In genomic region chr13:95027638-95028037, GRCh38 we compare ENCODE assay signal across 33 cellular contexts.
A peak's percentile ranks its signal among the peaks of the same experiment; 100 is the strongest.
DNase-seq lines count a peak whose midpoint lies in the region; ATAC-seq, FAIRE-seq and TF ChIP-seq lines count a peak whose summit lies in the region.
"Had no signal": no experiment of that assay in that cellular context is flagged by ENCODE, and none has a peak within 500 bp of the region (broad histone marks: within the 10 kb centered on the region; RNA-seq: fewer than 3 reads in every experiment).

No MANE protein-coding gene starts in this region.

- no peak overlapping the region for H3K4me2 ChIP-seq in K562 (ENCODE audit: insufficient read depth, low read length)
- H3K4me2 ChIP-seq: A549; BLaER1; BLaER1 treated with 17β-estradiol and CSF1 and Interleukin-3, amounts not matched to agents 10 nM and 100 nM had no signal

- H3K4me1 Mint-ChIP-seq in progenitor cell of endocrine pancreas (ENCODE audit: low read depth), result peaks cover 15% of the 10 kb centered on the region
- H3K4me1 Mint-ChIP-seq in CD8-positive, alpha-beta T cell (ENCODE audit: low read depth), result no peaks in the 10 kb centered on the region
- H3K4me1 Mint-ChIP-seq: B cell; CD14-positive monocyte; CD8-positive, alpha-beta memory T cell had no signal

- no peak overlapping the region for H3K4me3 ChIP-seq in K562
- H3K4me3 ChIP-seq in CD8-positive, alpha-beta T cell (ENCODE audit: low read depth, low read length), result no peak overlapping the region
- H3K4me3 ChIP-seq: A549; BLaER1; BLaER1 treated with 17β-estradiol and CSF1 and Interleukin-3, amounts not matched to agents 10 nM and 100 nM had no signal

- no peak for TF ChIP-seq EP300 in K562 (IDR thresholded peaks at IDR 0.05; ENCODE audit: low read length)

- H3K27ac Mint-ChIP-seq in progenitor cell of endocrine pancreas, result no peak overlapping the region
- H3K27ac Mint-ChIP-seq in CD8-positive, alpha-beta T cell, result no peak overlapping the region
- H3K27ac Mint-ChIP-seq: B cell; CD14-positive monocyte; CD4-positive, alpha-beta T cell; CD4-positive, CD25-positive, alpha-beta regulatory T cell; CD8-positive, alpha-beta memory T cell had no signal

- H3K27me3 ChIP-seq in K562 (ENCODE audit: control insufficient read depth in 2 of 2, insufficient read depth in 2 of 2, low read length in 2 of 2), result no peaks in the 10 kb centered on the region
- H3K27me3 ChIP-seq in CD8-positive, alpha-beta T cell (ENCODE audit: insufficient read depth, low read length), result no peaks in the 10 kb centered on the region
- H3K27me3 ChIP-seq: BE2C; BLaER1; BLaER1 treated with 17β-estradiol and CSF1 and Interleukin-3, amounts not matched to agents 10 nM and 100 nM had no signal

- in situ Hi-C loops in K562 (cut with MboI), result no loop called here

- H3K36me3 ChIP-seq in K562 (ENCODE audit: control insufficient read depth, insufficient read depth, low read length), result 0 out of 3 replicates have a peak, but pooled peaks cover 5% of the 10 kb centered on the region
- no peaks in the 10 kb centered on the region for H3K36me3 ChIP-seq in CD8-positive, alpha-beta T cell (ENCODE audit: insufficient read depth, low read length)
- H3K36me3 ChIP-seq: BE2C, BLaER1 had no signal

- H3K27ac ChIP-seq in K562 (ENCODE audit: extremely low read depth, low read depth, low read length), result no peak overlapping the region
- no peak overlapping the region for H3K27ac ChIP-seq in CD8-positive, alpha-beta T cell (ENCODE audit: low read depth, low read length)
- H3K27ac ChIP-seq: 22Rv1; A549; BLaER1; BLaER1 treated with 17β-estradiol and CSF1 and Interleukin-3, amounts not matched to agents 10 nM and 100 nM; C4-2B had no signal

- CTCF ChIA-PET in K562 (lab: Yijun Ruan, JAX; ENCODE audit: low intra/inter-chr PET ratio), result no interaction called here
- CTCF ChIA-PET in CD8-positive, alpha-beta T cell (lab: Charles Lee), result no interaction called here

- H3K9ac ChIP-seq in K562 (ENCODE audit: insufficient read depth in 1 of 2, low read depth in 2 of 2, low read length in 2 of 2), result no peak overlapping the region
- H3K9ac ChIP-seq: BLaER1; BLaER1 treated with 17β-estradiol and CSF1 and Interleukin-3, amounts not matched to agents 10 nM and 100 nM had no signal

- H4K20me1 ChIP-seq in K562 (replicated peaks; ENCODE audit: control insufficient read depth, insufficient read depth, low read length), result no peaks in the 10 kb centered on the region
- H4K20me1 ChIP-seq: BLaER1; BLaER1 treated with 17β-estradiol and CSF1 and Interleukin-3, amounts not matched to agents 10 nM and 100 nM had no signal

- no TSS peak for BruUV-seq in K562 (replicated peaks; lab: Mats Ljungman, UMichigan)

- H2AFZ ChIP-seq in K562 (ENCODE audit: low read depth, low read length), result no peak overlapping the region

- DNase-seq in K562 (ENCODE audit: extremely low read depth in 1 of 4, low spot score in 3 of 4) (no peak), NCI-H1417 (lab: John Stamatoyannopoulos, UW) (no peak), progenitor cell of endocrine pancreas (ENCODE audit: low spot score, unreplicated experiment) (no peak)
- no peak for DNase-seq in CD8-positive, alpha-beta T cell
- DNase-seq: 8988T; ACHN; AML-193; BE2C; C1 segment of cervical spinal cord; Caco-2; Calu3; CD4-positive, alpha-beta memory T cell; CD4-positive, alpha-beta T cell; CD4-positive, CD25-positive, alpha-beta regulatory T cell; CD8-positive, alpha-beta memory T cell; COR-L47; DMS 273 treated with DMSO at 0.1 percent for 48 hours; DMS153; DMS53; DMS79; DMS79 treated with DMSO at 0.1 percent for 48 hours; DND-41; EL had no signal

- no peaks in the 10 kb centered on the region for H3K9me1 ChIP-seq in K562 (ENCODE audit: control insufficient read depth, insufficient read depth, low read length)

- POLR2A ChIA-PET in K562 (lab: Yijun Ruan, JAX), result no interaction called here
- POLR2A ChIA-PET in CD8-positive, alpha-beta T cell (lab: Charles Lee), result no interaction called here

- no peaks in the 10 kb centered on the region for H3K27me3 Mint-ChIP-seq in progenitor cell of endocrine pancreas
- no peaks in the 10 kb centered on the region for H3K27me3 Mint-ChIP-seq in CD8-positive, alpha-beta T cell (ENCODE audit: low read depth)
- H3K27me3 Mint-ChIP-seq: B cell; CD4-positive, alpha-beta memory T cell; CD4-positive, alpha-beta T cell; CD4-positive, CD25-positive, alpha-beta regulatory T cell; CD8-positive, alpha-beta memory T cell had no signal

- H3K4me3 Mint-ChIP-seq in progenitor cell of endocrine pancreas (ENCODE audit: low read depth), result no peak overlapping the region
- H3K4me3 Mint-ChIP-seq in CD8-positive, alpha-beta T cell, result no peak overlapping the region
- H3K4me3 Mint-ChIP-seq: B cell; CD14-positive monocyte; CD4-positive, alpha-beta memory T cell; CD4-positive, alpha-beta T cell; CD4-positive, CD25-positive, alpha-beta regulatory T cell; CD8-positive, alpha-beta memory T cell had no signal

- H3K36me3 Mint-ChIP-seq in progenitor cell of endocrine pancreas (ENCODE audit: insufficient read depth), result no peaks in the 10 kb centered on the region
- H3K36me3 Mint-ChIP-seq in CD8-positive, alpha-beta T cell, result peaks cover 30% of the 10 kb centered on the region

- H3K79me2 ChIP-seq in K562 (ENCODE audit: control insufficient read depth, insufficient read depth, low read length), result no peaks in the 10 kb centered on the region

- H3K4me1 ChIP-seq in K562 (replicated peaks in 1 of 2; ENCODE audit: control insufficient read depth in 2 of 2, insufficient read depth in 2 of 2, low read length in 2 of 2), result no peaks in the 10 kb centered on the region
- H3K4me1 ChIP-seq in CD8-positive, alpha-beta T cell (ENCODE audit: insufficient read depth, low read length), result no peaks in the 10 kb centered on the region
- H3K4me1 ChIP-seq: BE2C; BLaER1; BLaER1 treated with 17β-estradiol and CSF1 and Interleukin-3, amounts not matched to agents 10 nM and 100 nM; Caco-2 had no signal

- TF ChIP-seq CTCF in K562 (IDR thresholded peaks at IDR 0.05 in 2 of 3, conservative IDR thresholded peaks at IDR 0.05 in 1 of 3; ENCODE audit: insufficient read depth in 2 of 3, low read depth in 1 of 3, low read length in 3 of 3) (no peak), progenitor cell of endocrine pancreas (IDR thresholded peaks at IDR 0.05; ENCODE audit: unreplicated experiment) (no peak)
- no peak for TF ChIP-seq CTCF in CD8-positive, alpha-beta T cell (IDR thresholded peaks at IDR 0.05)

- no peak for TF ChIP-seq RAD21 in K562 (CRISPR knock-in tag; conservative IDR thresholded peaks at IDR 0.05 in 1 of 2, IDR thresholded peaks at IDR 0.05 in 1 of 2)

- TF ChIP-seq POLR2A in K562 (conservative IDR thresholded peaks at IDR 0.05), result no peak

- FAIRE-seq in A204.1 (lab: Jason Lieb, UNC) (peak; percentile 61), G401.6 (lab: Jason Lieb, UNC) (peak; percentile 39), K562 (lab: Jason Lieb, UNC) (no peak)
- FAIRE-seq: A549, D721Med had no signal

- intact Hi-C loops in K562 (cut with micrococcal nuclease), result loop anchor here (10.0 kb wide), 1 partner anchor 377 kb away; no protein-coding TSS in a partner anchor
- intact Hi-C loops in CD8-positive, alpha-beta T cell (cut with DNase I, micrococcal nuclease), result no loop called here

- ATAC-seq in K562, result no peak
- no peak for ATAC-seq in CD8-positive, alpha-beta T cell
- ATAC-seq: A549 had no signal

- WGBS in K562 (ENCODE audit: insufficient coverage, low coverage, missing lambda C conversion rate), result 91% methylated on average over 3 of the region's 3 CpGs

- no peaks in the 10 kb centered on the region for H3K9me3 ChIP-seq in K562 (replicated peaks; ENCODE audit: control insufficient read depth, insufficient read depth, low read depth, low read length)
- H3K9me3 ChIP-seq in CD8-positive, alpha-beta T cell (ENCODE audit: low read length), result no peaks in the 10 kb centered on the region
- H3K9me3 ChIP-seq: A549, BE2C, BLaER1, Caco-2 had no signal

- H3K9me3 Mint-ChIP-seq in progenitor cell of endocrine pancreas (ENCODE audit: low read depth), result peaks cover 2% of the 10 kb centered on the region
- H3K9me3 Mint-ChIP-seq in CD8-positive, alpha-beta T cell, result no peaks in the 10 kb centered on the region

TF ChIP-seq in K562, 482 proteins besides CTCF, POLR2A, EP300 and RAD21:
- peak; percentile 90 for TF ChIP-seq ZNF507 (tag; conservative IDR thresholded peaks at IDR 0.05)
- TF ChIP-seq HNRNPLL (IDR thresholded peaks at IDR 0.05; ENCODE audit: low read depth, low read length, poor library complexity, severe bottlenecking), result no peak
